1 cellular context compared by ENCODE assay signal in the genomic region with DNA sequence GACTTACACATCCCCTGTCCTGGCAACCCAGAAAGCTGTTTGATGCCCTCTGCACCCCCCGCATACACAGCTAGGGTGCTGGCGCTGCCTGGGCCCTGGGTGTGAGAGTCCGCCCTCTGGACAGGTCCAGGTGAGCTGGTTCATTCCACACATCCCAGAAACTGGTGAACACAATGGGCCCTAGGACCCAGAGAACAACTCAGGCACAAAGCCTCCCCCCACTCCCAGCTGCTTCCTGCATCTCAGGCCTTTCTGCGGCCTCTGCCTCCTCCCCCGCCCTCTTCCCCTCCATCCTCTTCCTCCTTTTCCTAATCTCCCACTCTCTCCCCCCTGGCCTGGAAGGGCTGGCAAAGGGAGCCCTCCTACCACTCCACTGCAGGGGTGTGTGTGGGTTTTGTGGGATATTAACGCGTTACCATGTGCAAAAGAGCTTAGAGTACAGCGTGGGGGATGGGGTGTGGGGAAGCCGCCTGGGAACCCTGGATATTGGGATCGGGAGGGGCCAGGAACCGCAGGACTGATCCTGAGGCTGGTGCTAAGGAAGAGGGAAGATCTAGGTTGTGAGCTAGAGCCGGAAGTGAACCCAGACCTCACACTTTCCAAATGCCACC.
TF ChIP-seq lines count a peak whose summit lies in the region.

No MANE protein-coding gene starts in this region.

TF ChIP-seq in K562, 482 proteins besides CTCF, POLR2A, EP300 and RAD21 (continued from another document and continues in another):
- TF ChIP-seq, protein P1, sequence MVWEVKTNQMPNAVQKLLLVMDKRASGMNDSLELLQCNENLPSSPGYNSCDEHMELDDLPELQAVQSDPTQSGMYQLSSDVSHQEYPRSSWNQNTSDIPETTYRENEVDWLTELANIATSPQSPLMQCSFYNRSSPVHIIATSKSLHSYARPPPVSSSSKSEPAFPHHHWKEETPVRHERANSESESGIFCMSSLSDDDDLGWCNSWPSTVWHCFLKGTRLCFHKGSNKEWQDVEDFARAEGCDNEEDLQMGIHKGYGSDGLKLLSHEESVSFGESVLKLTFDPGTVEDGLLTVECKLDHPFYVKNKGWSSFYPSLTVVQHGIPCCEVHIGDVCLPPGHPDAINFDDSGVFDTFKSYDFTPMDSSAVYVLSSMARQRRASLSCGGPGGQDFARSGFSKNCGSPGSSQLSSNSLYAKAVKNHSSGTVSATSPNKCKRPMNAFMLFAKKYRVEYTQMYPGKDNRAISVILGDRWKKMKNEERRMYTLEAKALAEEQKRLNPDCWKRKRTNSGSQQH (CRISPR knock-in tag; IDR thresholded peaks at IDR 0.05) = 0 out of 2 replicates have a peak, but pooled peaks have one; percentile 45
- 0 out of 2 replicates have a peak, but pooled peaks have one; percentile 31 for TF ChIP-seq OTX1 (CRISPR knock-in tag; IDR thresholded peaks at IDR 0.05)
- no peak for TF ChIP-seq ZBTB8A (IDR thresholded peaks at IDR 0.05; ENCODE audit: partially characterized antibody)
- 0 out of 2 replicates have a peak, but pooled peaks have one; percentile 22 for TF ChIP-seq ZNF584 (CRISPR knock-in tag; IDR thresholded peaks at IDR 0.05; ENCODE audit: low read depth)
- peak; percentile 66 for TF ChIP-seq ZFX (CRISPR knock-in tag; IDR thresholded peaks at IDR 0.05)
- peak; percentile 56 to 85; a peak in 3 of 4 replicates for TF ChIP-seq RCOR1 (IDR thresholded peaks at IDR 0.05; ENCODE audit: borderline replicate concordance in 1 of 2, low read depth in 2 of 2, low read length in 2 of 2)
- TF ChIP-seq, protein P2, sequence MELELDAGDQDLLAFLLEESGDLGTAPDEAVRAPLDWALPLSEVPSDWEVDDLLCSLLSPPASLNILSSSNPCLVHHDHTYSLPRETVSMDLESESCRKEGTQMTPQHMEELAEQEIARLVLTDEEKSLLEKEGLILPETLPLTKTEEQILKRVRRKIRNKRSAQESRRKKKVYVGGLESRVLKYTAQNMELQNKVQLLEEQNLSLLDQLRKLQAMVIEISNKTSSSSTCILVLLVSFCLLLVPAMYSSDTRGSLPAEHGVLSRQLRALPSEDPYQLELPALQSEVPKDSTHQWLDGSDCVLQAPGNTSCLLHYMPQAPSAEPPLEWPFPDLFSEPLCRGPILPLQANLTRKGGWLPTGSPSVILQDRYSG (tag; conservative IDR thresholded peaks at IDR 0.05; ENCODE audit: low read depth) = 0 out of 2 replicates have a peak, but pooled peaks have one; percentile 43
- peak; percentile 66 for TF ChIP-seq CREM (IDR thresholded peaks at IDR 0.05; ENCODE audit: low read depth)
- TF ChIP-seq THRAP3 (IDR thresholded peaks at IDR 0.05; ENCODE audit: borderline replicate concordance) = no peak
- peak; percentile 50; the same call in 1 of the 2 replicates for TF ChIP-seq ELF2 (CRISPR knock-in tag; IDR thresholded peaks at IDR 0.05)
- TF ChIP-seq, protein P3, sequence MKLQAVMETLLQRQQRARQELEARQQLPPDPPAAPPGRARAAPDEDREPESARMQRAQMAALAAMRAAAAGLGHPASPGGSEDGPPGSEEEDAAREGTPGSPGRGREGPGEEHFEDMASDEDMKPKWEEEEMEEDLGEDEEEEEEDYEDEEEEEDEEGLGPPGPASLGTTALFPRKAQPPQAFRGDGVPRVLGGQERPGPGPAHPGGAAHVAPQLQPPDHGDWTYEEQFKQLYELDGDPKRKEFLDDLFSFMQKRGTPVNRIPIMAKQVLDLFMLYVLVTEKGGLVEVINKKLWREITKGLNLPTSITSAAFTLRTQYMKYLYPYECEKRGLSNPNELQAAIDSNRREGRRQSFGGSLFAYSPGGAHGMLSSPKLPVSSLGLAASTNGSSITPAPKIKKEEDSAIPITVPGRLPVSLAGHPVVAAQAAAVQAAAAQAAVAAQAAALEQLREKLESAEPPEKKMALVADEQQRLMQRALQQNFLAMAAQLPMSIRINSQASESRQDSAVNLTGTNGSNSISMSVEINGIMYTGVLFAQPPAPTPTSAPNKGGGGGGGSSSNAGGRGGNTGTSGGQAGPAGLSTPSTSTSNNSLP (IDR thresholded peaks at IDR 0.05; ENCODE audit: borderline replicate concordance, low read depth, low read length) = no peak
- no peak for TF ChIP-seq SMAD3 (CRISPR knock-in tag; conservative IDR thresholded peaks at IDR 0.05)
- TF ChIP-seq SOX6 (IDR thresholded peaks at IDR 0.05) = 0 out of 2 replicates have a peak, but pooled peaks have one; percentile 18
- TF ChIP-seq EP400 (IDR thresholded peaks at IDR 0.05) = peak; percentile 80
- no peak for TF ChIP-seq ZNF507 (tag; conservative IDR thresholded peaks at IDR 0.05)
- TF ChIP-seq ARID1B (IDR thresholded peaks at IDR 0.05) = peak; percentile 81
- TF ChIP-seq ZC3H11A (IDR thresholded peaks at IDR 0.05; ENCODE audit: low read depth, low read length) = peak; percentile 50; the same call in 1 of the 2 replicates
- TF ChIP-seq SMARCE1 (IDR thresholded peaks at IDR 0.05) = peak; percentile 86
- peak; percentile 90 for TF ChIP-seq NFRKB (IDR thresholded peaks at IDR 0.05; ENCODE audit: low read depth)
- TF ChIP-seq, protein P4, sequence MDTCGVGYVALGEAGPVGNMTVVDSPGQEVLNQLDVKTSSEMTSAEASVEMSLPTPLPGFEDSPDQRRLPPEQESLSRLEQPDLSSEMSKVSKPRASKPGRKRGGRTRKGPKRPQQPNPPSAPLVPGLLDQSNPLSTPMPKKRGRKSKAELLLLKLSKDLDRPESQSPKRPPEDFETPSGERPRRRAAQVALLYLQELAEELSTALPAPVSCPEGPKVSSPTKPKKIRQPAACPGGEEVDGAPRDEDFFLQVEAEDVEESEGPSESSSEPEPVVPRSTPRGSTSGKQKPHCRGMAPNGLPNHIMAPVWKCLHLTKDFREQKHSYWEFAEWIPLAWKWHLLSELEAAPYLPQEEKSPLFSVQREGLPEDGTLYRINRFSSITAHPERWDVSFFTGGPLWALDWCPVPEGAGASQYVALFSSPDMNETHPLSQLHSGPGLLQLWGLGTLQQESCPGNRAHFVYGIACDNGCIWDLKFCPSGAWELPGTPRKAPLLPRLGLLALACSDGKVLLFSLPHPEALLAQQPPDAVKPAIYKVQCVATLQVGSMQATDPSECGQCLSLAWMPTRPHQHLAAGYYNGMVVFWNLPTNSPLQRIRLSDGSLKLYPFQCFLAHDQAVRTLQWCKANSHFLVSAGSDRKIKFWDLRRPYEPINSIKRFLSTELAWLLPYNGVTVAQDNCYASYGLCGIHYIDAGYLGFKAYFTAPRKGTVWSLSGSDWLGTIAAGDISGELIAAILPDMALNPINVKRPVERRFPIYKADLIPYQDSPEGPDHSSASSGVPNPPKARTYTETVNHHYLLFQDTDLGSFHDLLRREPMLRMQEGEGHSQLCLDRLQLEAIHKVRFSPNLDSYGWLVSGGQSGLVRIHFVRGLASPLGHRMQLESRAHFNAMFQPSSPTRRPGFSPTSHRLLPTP (IDR thresholded peaks at IDR 0.05; ENCODE audit: borderline replicate concordance, extremely low read depth, insufficient read length) = no peak
- TF ChIP-seq, protein P5, sequence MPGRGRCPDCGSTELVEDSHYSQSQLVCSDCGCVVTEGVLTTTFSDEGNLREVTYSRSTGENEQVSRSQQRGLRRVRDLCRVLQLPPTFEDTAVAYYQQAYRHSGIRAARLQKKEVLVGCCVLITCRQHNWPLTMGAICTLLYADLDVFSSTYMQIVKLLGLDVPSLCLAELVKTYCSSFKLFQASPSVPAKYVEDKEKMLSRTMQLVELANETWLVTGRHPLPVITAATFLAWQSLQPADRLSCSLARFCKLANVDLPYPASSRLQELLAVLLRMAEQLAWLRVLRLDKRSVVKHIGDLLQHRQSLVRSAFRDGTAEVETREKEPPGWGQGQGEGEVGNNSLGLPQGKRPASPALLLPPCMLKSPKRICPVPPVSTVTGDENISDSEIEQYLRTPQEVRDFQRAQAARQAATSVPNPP (IDR thresholded peaks at IDR 0.05; ENCODE audit: borderline replicate concordance, insufficient read depth, insufficient read length) = no peak
- peak; percentile 45; the same call in 1 of the 2 replicates for TF ChIP-seq PHF8 (IDR thresholded peaks at IDR 0.05; ENCODE audit: borderline replicate concordance, low read length)
- TF ChIP-seq, protein P6, sequence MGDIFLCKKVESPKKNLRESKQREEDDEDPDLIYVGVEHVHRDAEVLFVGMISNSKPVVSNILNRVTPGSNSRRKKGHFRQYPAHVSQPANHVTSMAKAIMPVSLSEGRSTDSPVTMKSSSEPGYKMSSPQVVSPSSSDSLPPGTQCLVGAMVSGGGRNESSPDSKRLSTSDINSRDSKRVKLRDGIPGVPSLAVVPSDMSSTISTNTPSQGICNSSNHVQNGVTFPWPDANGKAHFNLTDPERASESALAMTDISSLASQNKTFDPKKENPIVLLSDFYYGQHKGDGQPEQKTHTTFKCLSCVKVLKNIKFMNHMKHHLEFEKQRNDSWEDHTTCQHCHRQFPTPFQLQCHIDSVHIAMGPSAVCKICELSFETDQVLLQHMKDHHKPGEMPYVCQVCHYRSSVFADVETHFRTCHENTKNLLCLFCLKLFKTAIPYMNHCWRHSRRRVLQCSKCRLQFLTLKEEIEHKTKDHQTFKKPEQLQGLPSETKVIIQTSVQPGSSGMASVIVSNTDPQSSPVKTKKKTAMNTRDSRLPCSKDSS (IDR thresholded peaks at IDR 0.05; ENCODE audit: low read depth, partially characterized antibody) = no peak
- peak in 1 of 2 experiments; percentile 40; a peak in 1 of 4 replicates for TF ChIP-seq TBL1XR1 (IDR thresholded peaks at IDR 0.05; ENCODE audit: low read length in 2 of 2)
- peak; percentile 91 for TF ChIP-seq EGR1 (conservative IDR thresholded peaks at IDR 0.05)
- no peak for TF ChIP-seq SNIP1 (IDR thresholded peaks at IDR 0.05; ENCODE audit: low read depth)
- 0 out of 2 replicates have a peak, but pooled peaks have one; percentile 56 for TF ChIP-seq NR1H2 (CRISPR knock-in tag; IDR thresholded peaks at IDR 0.05)
- no peak for TF ChIP-seq NCOA4 (IDR thresholded peaks at IDR 0.05; ENCODE audit: partially characterized antibody)
- TF ChIP-seq RNF2 (IDR thresholded peaks at IDR 0.05) = peak; percentile 94
- TF ChIP-seq GABPA (tag; conservative IDR thresholded peaks at IDR 0.05; ENCODE audit: low read depth) = peak; percentile 50; the same call in 1 of the 2 replicates
- TF ChIP-seq, protein P7, sequence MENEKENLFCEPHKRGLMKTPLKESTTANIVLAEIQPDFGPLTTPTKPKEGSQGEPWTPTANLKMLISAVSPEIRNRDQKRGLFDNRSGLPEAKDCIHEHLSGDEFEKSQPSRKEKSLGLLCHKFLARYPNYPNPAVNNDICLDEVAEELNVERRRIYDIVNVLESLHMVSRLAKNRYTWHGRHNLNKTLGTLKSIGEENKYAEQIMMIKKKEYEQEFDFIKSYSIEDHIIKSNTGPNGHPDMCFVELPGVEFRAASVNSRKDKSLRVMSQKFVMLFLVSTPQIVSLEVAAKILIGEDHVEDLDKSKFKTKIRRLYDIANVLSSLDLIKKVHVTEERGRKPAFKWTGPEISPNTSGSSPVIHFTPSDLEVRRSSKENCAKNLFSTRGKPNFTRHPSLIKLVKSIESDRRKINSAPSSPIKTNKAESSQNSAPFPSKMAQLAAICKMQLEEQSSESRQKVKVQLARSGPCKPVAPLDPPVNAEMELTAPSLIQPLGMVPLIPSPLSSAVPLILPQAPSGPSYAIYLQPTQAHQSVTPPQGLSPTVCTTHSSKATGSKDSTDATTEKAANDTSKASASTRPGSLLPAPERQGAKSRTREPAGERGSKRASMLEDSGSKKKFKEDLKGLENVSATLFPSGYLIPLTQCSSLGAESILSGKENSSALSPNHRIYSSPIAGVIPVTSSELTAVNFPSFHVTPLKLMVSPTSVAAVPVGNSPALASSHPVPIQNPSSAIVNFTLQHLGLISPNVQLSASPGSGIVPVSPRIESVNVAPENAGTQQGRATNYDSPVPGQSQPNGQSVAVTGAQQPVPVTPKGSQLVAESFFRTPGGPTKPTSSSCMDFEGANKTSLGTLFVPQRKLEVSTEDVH (IDR thresholded peaks at IDR 0.05; ENCODE audit: low read depth, partially characterized antibody) = peak; percentile 37
- TF ChIP-seq, protein P8, sequence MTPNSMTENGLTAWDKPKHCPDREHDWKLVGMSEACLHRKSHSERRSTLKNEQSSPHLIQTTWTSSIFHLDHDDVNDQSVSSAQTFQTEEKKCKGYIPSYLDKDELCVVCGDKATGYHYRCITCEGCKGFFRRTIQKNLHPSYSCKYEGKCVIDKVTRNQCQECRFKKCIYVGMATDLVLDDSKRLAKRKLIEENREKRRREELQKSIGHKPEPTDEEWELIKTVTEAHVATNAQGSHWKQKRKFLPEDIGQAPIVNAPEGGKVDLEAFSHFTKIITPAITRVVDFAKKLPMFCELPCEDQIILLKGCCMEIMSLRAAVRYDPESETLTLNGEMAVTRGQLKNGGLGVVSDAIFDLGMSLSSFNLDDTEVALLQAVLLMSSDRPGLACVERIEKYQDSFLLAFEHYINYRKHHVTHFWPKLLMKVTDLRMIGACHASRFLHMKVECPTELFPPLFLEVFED (CRISPR knock-in tag; conservative IDR thresholded peaks at IDR 0.05) = peak; percentile 69; the same call in 1 of the 2 replicates
- TF ChIP-seq, protein P9, sequence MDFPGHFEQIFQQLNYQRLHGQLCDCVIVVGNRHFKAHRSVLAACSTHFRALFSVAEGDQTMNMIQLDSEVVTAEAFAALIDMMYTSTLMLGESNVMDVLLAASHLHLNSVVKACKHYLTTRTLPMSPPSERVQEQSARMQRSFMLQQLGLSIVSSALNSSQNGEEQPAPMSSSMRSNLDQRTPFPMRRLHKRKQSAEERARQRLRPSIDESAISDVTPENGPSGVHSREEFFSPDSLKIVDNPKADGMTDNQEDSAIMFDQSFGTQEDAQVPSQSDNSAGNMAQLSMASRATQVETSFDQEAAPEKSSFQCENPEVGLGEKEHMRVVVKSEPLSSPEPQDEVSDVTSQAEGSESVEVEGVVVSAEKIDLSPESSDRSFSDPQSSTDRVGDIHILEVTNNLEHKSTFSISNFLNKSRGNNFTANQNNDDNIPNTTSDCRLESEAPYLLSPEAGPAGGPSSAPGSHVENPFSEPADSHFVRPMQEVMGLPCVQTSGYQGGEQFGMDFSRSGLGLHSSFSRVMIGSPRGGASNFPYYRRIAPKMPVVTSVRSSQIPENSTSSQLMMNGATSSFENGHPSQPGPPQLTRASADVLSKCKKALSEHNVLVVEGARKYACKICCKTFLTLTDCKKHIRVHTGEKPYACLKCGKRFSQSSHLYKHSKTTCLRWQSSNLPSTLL (IDR thresholded peaks at IDR 0.05) = no peak
- no peak for TF ChIP-seq KAT8 (IDR thresholded peaks at IDR 0.05; ENCODE audit: low read depth)
- TF ChIP-seq, protein P10, sequence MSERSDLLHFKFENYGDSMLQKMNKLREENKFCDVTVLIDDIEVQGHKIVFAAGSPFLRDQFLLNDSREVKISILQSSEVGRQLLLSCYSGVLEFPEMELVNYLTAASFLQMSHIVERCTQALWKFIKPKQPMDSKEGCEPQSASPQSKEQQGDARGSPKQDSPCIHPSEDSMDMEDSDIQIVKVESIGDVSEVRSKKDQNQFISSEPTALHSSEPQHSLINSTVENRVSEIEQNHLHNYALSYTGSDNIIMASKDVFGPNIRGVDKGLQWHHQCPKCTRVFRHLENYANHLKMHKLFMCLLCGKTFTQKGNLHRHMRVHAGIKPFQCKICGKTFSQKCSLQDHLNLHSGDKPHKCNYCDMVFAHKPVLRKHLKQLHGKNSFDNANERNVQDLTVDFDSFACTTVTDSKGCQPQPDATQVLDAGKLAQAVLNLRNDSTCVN (CRISPR knock-in tag; IDR thresholded peaks at IDR 0.05) = peak; percentile 26; the same call in 1 of the 2 replicates
